Comparison of ENCODE assay signal across 29 cellular contexts in genomic region chr1:186297439-186297838, GRCh38. TPM values are rescaled to one million over a fixed set of nuclear protein-coding genes. Genes with fewer than 3 reads are reported as not detected.
DNase-seq lines count a peak whose midpoint lies in the region; ATAC-seq lines count a peak whose summit lies in the region.
"Had no signal": no experiment of that assay in that cellular context is flagged by ENCODE, and none has a peak within 500 bp of the region (broad histone marks: within the 10 kb centered on the region; RNA-seq: fewer than 3 reads in every experiment).

No MANE protein-coding gene starts in this region.

- H4K8ac ChIP-seq in mesenchymal stem cell (ENCODE audit: low read length): no peak overlapping the region

- no peak overlapping the region for H3K18ac ChIP-seq in mesenchymal stem cell (ENCODE audit: low read depth in 1 of 2, low read length in 2 of 2)

- H4K91ac ChIP-seq in mesenchymal stem cell (ENCODE audit: low read length): no peak overlapping the region

- H3K27me3 Mint-ChIP-seq in activated T-cell treated with anti-CD3 and anti-CD28 coated beads, Interleukin-2, amount 50 U/mL, for 24 hours: no peaks in the 10 kb centered on the region
- H3K27me3 Mint-ChIP-seq in activated T-helper 1 cell treated with anti-CD3 and anti-CD28 coated beads, Interleukin-12 subunit alpha, Interleukin-12 subunit beta, Interleukin-2, Interleukin-4 antibody, amounts not matched to agents 30 ng/mL and 10 ng/mL and 1 ng/mL, durations not matched to agents 14 hours and 24 hours and 36 hours (ENCODE audit: insufficient read depth): no peaks in the 10 kb centered on the region
- H3K27me3 Mint-ChIP-seq: activated CD8-positive, alpha-beta T cell treated with anti-CD3 and anti-CD28 coated beads for 36 hours; activated naive CD8-positive, alpha-beta T cell; type B pancreatic cell had no signal

- WGBS in mesenchymal stem cell: 75% methylated on average over 1 of the region's 1 CpG

- peak overlapping the region; percentile 14 for H3K27ac Mint-ChIP-seq in activated T-cell treated with anti-CD3 and anti-CD28 coated beads, Interleukin-2, amount 50 U/mL, for 24 hours
- peak overlapping the region; percentile 73 for H3K27ac Mint-ChIP-seq in activated T-helper 1 cell treated with anti-CD3 and anti-CD28 coated beads, Interleukin-12 subunit alpha, Interleukin-12 subunit beta, Interleukin-2, Interleukin-4 antibody, amounts not matched to agents 30 ng/mL and 10 ng/mL and 1 ng/mL, durations not matched to agents 14 hours and 24 hours and 36 hours
- H3K27ac Mint-ChIP-seq: activated CD8-positive, alpha-beta T cell treated with anti-CD3 and anti-CD28 coated beads for 36 hours; activated naive CD8-positive, alpha-beta T cell; naive B cell; type B pancreatic cell had no signal

- ATAC-seq in GM18511 (IDR thresholded peaks at IDR 0.05; ENCODE audit: unreplicated experiment): no peak
- ATAC-seq: activated CD8-positive, alpha-beta T cell treated with anti-CD3 and anti-CD28 coated beads for 36 hours; heart left ventricle; left colon had no signal

- peak overlapping the region; percentile 43 for H3K9ac ChIP-seq in mesenchymal stem cell (ENCODE audit: low read length)

- H3K4me3 ChIP-seq in mesenchymal stem cell (ENCODE audit: insufficient read depth in 1 of 2, low read depth in 1 of 2, low read length in 2 of 2): no peak overlapping the region
- H3K4me3 ChIP-seq: heart left ventricle had no signal

- H2BK15ac ChIP-seq in mesenchymal stem cell (ENCODE audit: low read depth, poor library complexity, severe bottlenecking): no peak overlapping the region

- no peaks in the 10 kb centered on the region for H3K9me3 Mint-ChIP-seq in activated T-cell treated with anti-CD3 and anti-CD28 coated beads, Interleukin-2, amount 50 U/mL, for 24 hours
- H3K9me3 Mint-ChIP-seq in activated T-helper 1 cell treated with anti-CD3 and anti-CD28 coated beads, Interleukin-12 subunit alpha, Interleukin-12 subunit beta, Interleukin-2, Interleukin-4 antibody, amounts not matched to agents 30 ng/mL and 10 ng/mL and 1 ng/mL, durations not matched to agents 14 hours and 24 hours and 36 hours: no peaks in the 10 kb centered on the region
- H3K9me3 Mint-ChIP-seq: activated CD8-positive, alpha-beta T cell treated with anti-CD3 and anti-CD28 coated beads for 36 hours; central memory CD8-positive, alpha-beta T cell; naive B cell; type B pancreatic cell had no signal

- H3K14ac ChIP-seq in mesenchymal stem cell (ENCODE audit: low read length in 2 of 2): no peak overlapping the region

- no peak for DNase-seq in activated T-cell treated with anti-CD3 and anti-CD28 coated beads, Interleukin-2, amount 50 U/mL, for 24 hours
- DNase-seq in activated T-cell treated with anti-CD3 and anti-CD28 coated beads, Interleukin-2, amount 50 U/mL, for 48 hours: no peak
- DNase-seq in activated T-helper 1 cell treated with anti-CD3 and anti-CD28 coated beads, Interleukin-12 subunit alpha, Interleukin-12 subunit beta, Interleukin-2, Interleukin-4 antibody, amounts not matched to agents 30 ng/mL and 10 ng/mL and 1 ng/mL, durations not matched to agents 14 hours and 24 hours and 36 hours (ENCODE audit: low spot score): no peak
- DNase-seq in mesenchymal stem cell: no peak
- no peak for DNase-seq in NCI-H526 treated with DMSO at 0.1 percent for 48 hours (lab: John Stamatoyannopoulos, UW)
- no peak for DNase-seq in G401 (ENCODE audit: low spot score)
- DNase-seq: ACHN; activated CD8-positive, alpha-beta T cell treated with anti-CD3 and anti-CD28 coated beads for 36 hours; COR-L47; DMS79 treated with DMSO at 0.1 percent for 48 hours; GOT3; heart left ventricle; left colon; naive B cell; NCI-H1105; NCI-H2029; NCI-H226; NCI-H748 treated with DMSO at 0.1 percent for 48 hours; nucleus accumbens; small intestine; stimulated activated CD4-positive, alpha-beta T cell treated with anti-CD3 and anti-CD28 coated beads, Interleukin-1b, Interleukin-23, amount 100 ng/mL, for 48 hours; T1000 had no signal

- H3K36me3 ChIP-seq in KOPT-K1 (ENCODE audit: insufficient read depth, low read length): no peaks in the 10 kb centered on the region
- H3K36me3 ChIP-seq in mesenchymal stem cell (ENCODE audit: control insufficient read depth in 1 of 2, insufficient read depth in 2 of 2, low read depth in 1 of 2, low read length in 2 of 2): peaks cover 0 to 8% of the 10 kb centered on the region in 2 experiments
- H3K36me3 ChIP-seq: heart left ventricle had no signal

- no peak overlapping the region for H2AFZ ChIP-seq in mesenchymal stem cell (ENCODE audit: low read depth, low read length)

- H3K9me3 ChIP-seq in KOPT-K1 (ENCODE audit: insufficient read depth, low read length, poor library complexity, severe bottlenecking) (no peaks in the 10 kb centered on the region), mesenchymal stem cell (ENCODE audit: control insufficient read depth, low read length) (no peaks in the 10 kb centered on the region)
- H3K9me3 ChIP-seq: heart left ventricle had no signal

- H3K4ac ChIP-seq in mesenchymal stem cell (ENCODE audit: low read depth in 1 of 2, low read length in 2 of 2): no peak overlapping the region

- no peak overlapping the region for H2AK5ac ChIP-seq in mesenchymal stem cell (ENCODE audit: low read length, severe bottlenecking)

- in situ Hi-C loops in G401 (cut with HindIII; ENCODE audit: low sequenced_read_pairs): no loop called here

- no peak overlapping the region for H3K23ac ChIP-seq in mesenchymal stem cell (ENCODE audit: low read length in 2 of 2)

- H2BK12ac ChIP-seq in mesenchymal stem cell (ENCODE audit: low read length in 2 of 2): no peak overlapping the region

- intact Hi-C loops in activated T-helper 1 cell treated with anti-CD3 and anti-CD28 coated beads, Interleukin-12 subunit alpha, Interleukin-12 subunit beta, Interleukin-2, Interleukin-4 antibody, amounts not matched to agents 30 ng/mL and 10 ng/mL and 1 ng/mL, durations not matched to agents 14 hours and 24 hours and 36 hours (cut with micrococcal nuclease): loop anchor here (10.0 kb wide), 3 partner anchors 313 to 1433 kb away; no protein-coding TSS in a partner anchor

- H3K27me3 ChIP-seq in mesenchymal stem cell (ENCODE audit: control insufficient read depth in 1 of 2, insufficient read depth in 1 of 2, low read length in 2 of 2): no peaks in the 10 kb centered on the region
- H3K27me3 ChIP-seq: heart left ventricle had no signal

- no peaks in the 10 kb centered on the region for H3K36me3 Mint-ChIP-seq in activated T-cell treated with anti-CD3 and anti-CD28 coated beads, Interleukin-2, amount 50 U/mL, for 24 hours (ENCODE audit: low read depth)
- peaks cover 3% of the 10 kb centered on the region for H3K36me3 Mint-ChIP-seq in activated T-helper 1 cell treated with anti-CD3 and anti-CD28 coated beads, Interleukin-12 subunit alpha, Interleukin-12 subunit beta, Interleukin-2, Interleukin-4 antibody, amounts not matched to agents 30 ng/mL and 10 ng/mL and 1 ng/mL, durations not matched to agents 14 hours and 24 hours and 36 hours (ENCODE audit: low read depth)
- H3K36me3 Mint-ChIP-seq: activated naive CD8-positive, alpha-beta T cell; naive B cell; type B pancreatic cell had no signal

- H3K4me1 Mint-ChIP-seq in activated T-cell treated with anti-CD3 and anti-CD28 coated beads, Interleukin-2, amount 50 U/mL, for 24 hours (ENCODE audit: low read depth): peaks cover 58% of the 10 kb centered on the region
- peaks cover 78% of the 10 kb centered on the region for H3K4me1 Mint-ChIP-seq in activated T-helper 1 cell treated with anti-CD3 and anti-CD28 coated beads, Interleukin-12 subunit alpha, Interleukin-12 subunit beta, Interleukin-2, Interleukin-4 antibody, amounts not matched to agents 30 ng/mL and 10 ng/mL and 1 ng/mL, durations not matched to agents 14 hours and 24 hours and 36 hours (ENCODE audit: low read depth)
- H3K4me1 Mint-ChIP-seq: central memory CD8-positive, alpha-beta T cell; naive B cell had no signal

- H3K79me1 ChIP-seq in mesenchymal stem cell (replicated peaks; ENCODE audit: low read length, poor library complexity, severe bottlenecking): no peaks in the 10 kb centered on the region

- H3K4me3 Mint-ChIP-seq in activated T-cell treated with anti-CD3 and anti-CD28 coated beads, Interleukin-2, amount 50 U/mL, for 24 hours: no peak overlapping the region
- peak overlapping the region; percentile 19 for H3K4me3 Mint-ChIP-seq in activated T-helper 1 cell treated with anti-CD3 and anti-CD28 coated beads, Interleukin-12 subunit alpha, Interleukin-12 subunit beta, Interleukin-2, Interleukin-4 antibody, amounts not matched to agents 30 ng/mL and 10 ng/mL and 1 ng/mL, durations not matched to agents 14 hours and 24 hours and 36 hours
- H3K4me3 Mint-ChIP-seq: activated CD8-positive, alpha-beta T cell treated with anti-CD3 and anti-CD28 coated beads for 36 hours; activated naive CD8-positive, alpha-beta T cell; central memory CD8-positive, alpha-beta T cell; naive B cell; type B pancreatic cell had no signal

- no peak overlapping the region for H3K4me2 ChIP-seq in mesenchymal stem cell (ENCODE audit: low read length, poor library complexity, severe bottlenecking)

- no peak overlapping the region for H2BK120ac ChIP-seq in mesenchymal stem cell (ENCODE audit: low read depth, low read length)

- no peak overlapping the region for H2BK5ac ChIP-seq in mesenchymal stem cell (ENCODE audit: low read depth, low read length, poor library complexity, severe bottlenecking)

- no peaks in the 10 kb centered on the region for H3K4me1 ChIP-seq in mesenchymal stem cell (ENCODE audit: control insufficient read depth, insufficient read depth, low read depth, low read length)
- H3K4me1 ChIP-seq: heart left ventricle had no signal

- H3K27ac ChIP-seq in KOPT-K1 (ENCODE audit: low read depth, low read length, poor library complexity, severe bottlenecking) (peak overlapping the region; percentile 45), mesenchymal stem cell (ENCODE audit: low read length, poor library complexity, severe bottlenecking) (no peak overlapping the region)
- H3K27ac ChIP-seq: heart left ventricle had no signal

RNA-seq across cellular contexts. Expression of gene PRG4, which starts 1.4 kb away (rescaled TPM):
- 6.9 and 7.4 TPM in 2 replicates for total RNA-seq in activated T-helper 1 cell treated with anti-CD3 and anti-CD28 coated beads, Interleukin-12 subunit alpha, Interleukin-12 subunit beta, Interleukin-2, Interleukin-4 antibody, amounts not matched to agents 30 ng/mL and 10 ng/mL and 1 ng/mL, durations not matched to agents 14 hours and 24 hours and 36 hours
- not detected for polyA plus RNA-seq in mesenchymal stem cell (2013, experiment 1 of 2)
- polyA plus RNA-seq in mesenchymal stem cell (2013, experiment 2 of 2): not detected
- not detected in 2 replicates for total RNA-seq in G401 (2014; rRNA removed; shearing (Covaris generic))
- total RNA-seq: activated CD8-positive, alpha-beta T cell treated with anti-CD3 and anti-CD28 coated beads for 36 hours; astrocyte; fibroblast of villous mesenchyme; left colon had no signal
